14 cellular contexts compared by ENCODE assay signal in genomic region chr16:29985271-29985811, GRCh38. TPM values are rescaled to one million over a fixed set of nuclear protein-coding genes. Genes with fewer than 3 reads are reported as not detected.
DNase-seq lines count a peak whose midpoint lies in the region; ATAC-seq and TF ChIP-seq lines count a peak whose summit lies in the region.
"Had no signal": no experiment of that assay in that cellular context is flagged by ENCODE, and none has a peak within 500 bp of the region (broad histone marks: within the 10 kb centered on the region; RNA-seq: fewer than 3 reads in every experiment).

No MANE protein-coding gene starts in this region.

- intact Hi-C loops in posterior vena cava (cut with DNase I) = no loop called here

- no peak for ATAC-seq in RWPE2 (ENCODE audit: low read depth)
- ATAC-seq in GM19452 (IDR thresholded peaks at IDR 0.05; ENCODE audit: unreplicated experiment) = no peak
- ATAC-seq: PC-3 had no signal

- no peaks in the 10 kb centered on the region for H3K27me3 ChIP-seq in H7 (ENCODE audit: control insufficient read depth, insufficient read depth, low read length)
- no peaks in the 10 kb centered on the region for H3K27me3 ChIP-seq in RWPE2 (ENCODE audit: insufficient read depth, poor library complexity, severe bottlenecking)
- no peaks in the 10 kb centered on the region for H3K27me3 ChIP-seq in WERI-Rb-1 (ENCODE audit: insufficient read depth, low read depth, severe bottlenecking)

- H3K36me3 ChIP-seq in H7 (replicated peaks; ENCODE audit: control insufficient read depth, insufficient read depth, low read length) (peaks cover 40% of the 10 kb centered on the region), RWPE2 (ENCODE audit: low read depth) (peaks cover 93% of the 10 kb centered on the region), WERI-Rb-1 (peaks cover 93% of the 10 kb centered on the region)

- H3K4me1 ChIP-seq in RWPE2 (ENCODE audit: insufficient read depth, poor library complexity, severe bottlenecking) = no peaks in the 10 kb centered on the region

- H3K4me3 ChIP-seq in H7 (ENCODE audit: insufficient read depth, low read depth, low read length) = no peak overlapping the region
- H3K4me3 ChIP-seq in RWPE2 (ENCODE audit: severe bottlenecking) = no peak overlapping the region
- no peak overlapping the region for H3K4me3 ChIP-seq in WERI-Rb-1 (ENCODE audit: low read depth, low read length)

- no peaks in the 10 kb centered on the region for H3K9me3 ChIP-seq in RWPE2 (ENCODE audit: severe bottlenecking)
- H3K9me3 ChIP-seq in WERI-Rb-1 (ENCODE audit: severe bottlenecking) = no peaks in the 10 kb centered on the region

- no peak for TF ChIP-seq CTCF in RWPE2 (IDR thresholded peaks at IDR 0.05; ENCODE audit: poor library complexity, severe bottlenecking)
- no peak for TF ChIP-seq CTCF in WERI-Rb-1 (IDR thresholded peaks at IDR 0.05; ENCODE audit: low read depth, low read length)

- H3K27ac ChIP-seq in RWPE2 (ENCODE audit: poor library complexity, severe bottlenecking) (no peak overlapping the region), WERI-Rb-1 (no peak overlapping the region)

- DNase-seq in H7 = peak; percentile 55
- peak; percentile 58 for DNase-seq in RWPE2 (ENCODE audit: low spot score)
- DNase-seq in posterior vena cava (ENCODE audit: low spot score) = peak; percentile 64
- no peak for DNase-seq in WERI-Rb-1
- DNase-seq: ACHN, AML-193, EL, GOT3, KBM-7, NCI-H1417 treated with DMSO at 0.1 percent for 48 hours, NCI-H1930, NCI-H526 treated with DMSO at 0.1 percent for 48 hours, PC-3 had no signal

RNA-seq across cellular contexts. Expression of gene HIRIP3, which starts 10.1 kb away (rescaled TPM):
- total RNA-seq in H7 (2014; rRNA removed; shearing (Covaris generic)) = 19.0 and 20.5 TPM in 2 replicates
- 10 to 100 TPM; 12.1 to 14.2 TPM for total RNA-seq in posterior vena cava

RNA-seq across cellular contexts. Expression of gene INO80E, which starts 10.7 kb away (rescaled TPM):
- 58.7 and 91.9 TPM in 2 replicates for total RNA-seq in H7 (2014; rRNA removed; shearing (Covaris generic))
- total RNA-seq in posterior vena cava = 10 to 100 TPM; 42.2 to 46.0 TPM

RNA-seq across cellular contexts. Expression of gene TAOK2, which starts 11.7 kb away (rescaled TPM):
- 39.9 and 41.3 TPM in 2 replicates for total RNA-seq in H7 (2014; rRNA removed; shearing (Covaris generic))
- total RNA-seq in posterior vena cava = 10 to 100 TPM; 35.0 to 35.7 TPM

RNA-seq across cellular contexts. Expression of gene TMEM219, which starts 23.5 kb away (rescaled TPM):
- 88.0 and 97.6 TPM in 2 replicates for total RNA-seq in H7 (2014; rRNA removed; shearing (Covaris generic))
- 10 to 100 TPM; 58.4 to 80.9 TPM for total RNA-seq in posterior vena cava

RNA-seq across cellular contexts. Expression of gene DOC2A, which starts 25.5 kb away (rescaled TPM):
- total RNA-seq in H7 (2014; rRNA removed; shearing (Covaris generic)) = 4.1 and 5.3 TPM in 2 replicates
- total RNA-seq in posterior vena cava = under 1 TPM; 0.28 to 0.33 TPM
